In the genomic region with DNA sequence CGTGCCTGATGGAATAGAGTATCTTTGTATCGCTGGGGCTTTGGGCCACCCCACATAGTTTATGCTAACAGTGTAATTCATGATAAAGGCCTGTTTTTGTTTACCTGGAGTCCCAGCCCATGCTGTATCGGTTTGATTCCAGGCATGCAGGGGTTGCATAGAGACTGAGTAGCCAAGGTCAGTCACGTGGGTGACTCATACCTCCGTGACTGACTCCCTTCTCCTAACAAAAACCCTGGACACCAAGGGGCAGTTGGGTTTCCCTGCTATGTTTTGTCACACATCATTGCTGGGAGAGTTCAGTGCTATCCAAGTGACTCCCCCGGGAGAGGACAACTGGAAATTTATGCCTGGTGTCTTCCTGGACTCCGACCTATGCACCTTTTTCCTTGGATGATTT, we compare ENCODE assay signal across 16 cellular contexts. TPM values are rescaled to one million over a fixed set of nuclear protein-coding genes. Genes with fewer than 3 reads are reported as not detected.
DNase-seq lines count a peak whose midpoint lies in the region; ATAC-seq, FAIRE-seq and TF ChIP-seq lines count a peak whose summit lies in the region.
"Had no signal": no experiment of that assay in that cellular context is flagged by ENCODE, and none has a peak within 500 bp of the region (broad histone marks: within the 10 kb centered on the region; RNA-seq: fewer than 3 reads in every experiment).

No MANE protein-coding gene starts in this region.

- peak overlapping the region; percentile 33 for H3K4me3 Mint-ChIP-seq in nephron progenitor cell
- no peak overlapping the region for H3K4me3 Mint-ChIP-seq in T-cell
- H3K4me3 Mint-ChIP-seq: CD4-positive, CD25-positive, alpha-beta regulatory T cell; H9; IgD-negative memory B cell had no signal

- H3K79me2 ChIP-seq in HepG2 (ENCODE audit: insufficient read depth, low read length) = no peaks in the 10 kb centered on the region

- CTCF ChIA-PET in HepG2 (lab: Yijun Ruan, JAX; ENCODE audit: low intra/inter-chr PET ratio, low total read pairs) (no interaction called here), T-cell (lab: Charles Lee) (no interaction called here), A673 (lab: Charles Lee) (no interaction called here)

- intact Hi-C loops in HepG2 (cut with micrococcal nuclease; ENCODE audit: unreplicated experiment) (no loop called here), right lobe of liver (cut with DNase I) (no loop called here), A673 (cut with micrococcal nuclease; ENCODE audit: unreplicated experiment) (no loop called here)

- H3K9me3 ChIP-seq in HepG2 (ENCODE audit: low read length) (no peaks in the 10 kb centered on the region), right lobe of liver (no peaks in the 10 kb centered on the region), A673 (ENCODE audit: low read depth, low read length, poor library complexity, severe bottlenecking) (no peaks in the 10 kb centered on the region)

- H3K27ac ChIP-seq in HepG2 (ENCODE audit: extremely low read length, insufficient read depth, low read length) (no peak overlapping the region), right lobe of liver (no peak overlapping the region), A673 (ENCODE audit: low read depth, low read length, poor library complexity, severe bottlenecking) (no peak overlapping the region)

- 48% methylated on average over 3 of the region's 7 CpGs for WGBS in HepG2 (ENCODE audit: low lambda C conversion rate)
- 79% methylated on average over 5 of the region's 7 CpGs for WGBS in right lobe of liver (ENCODE audit: insufficient coverage, low coverage, low lambda C conversion rate, missing lambda C conversion rate)

- H3K9me3 Mint-ChIP-seq in nephron progenitor cell = peaks cover 17% of the 10 kb centered on the region
- no peaks in the 10 kb centered on the region for H3K9me3 Mint-ChIP-seq in T-cell
- H3K9me3 Mint-ChIP-seq: CD4-positive, CD25-positive, alpha-beta regulatory T cell; H9; IgD-negative memory B cell had no signal

- peaks cover 85% of the 10 kb centered on the region for H3K4me1 Mint-ChIP-seq in nephron progenitor cell
- H3K4me1 Mint-ChIP-seq in T-cell = no peaks in the 10 kb centered on the region
- H3K4me1 Mint-ChIP-seq: CD4-positive, CD25-positive, alpha-beta regulatory T cell; IgD-negative memory B cell had no signal

- ATAC-seq in HepG2 (peak; percentile 79), right lobe of liver (no peak), HG03378 (IDR thresholded peaks at IDR 0.05; ENCODE audit: unreplicated experiment) (no peak), T-cell (replicated peaks in 1 of 4) (no peak)
- ATAC-seq: PC-3 had no signal

- peaks cover 0 to 3% of the 10 kb centered on the region in 2 experiments; a peak in 1 of 5 replicates for H3K27me3 ChIP-seq in HepG2 (ENCODE audit: control insufficient read depth in 1 of 2, insufficient read depth in 2 of 2, low read length in 2 of 2)
- no peaks in the 10 kb centered on the region for H3K27me3 ChIP-seq in right lobe of liver
- peaks cover 25% of the 10 kb centered on the region for H3K27me3 ChIP-seq in A673 (replicated peaks; ENCODE audit: insufficient read depth, low read depth, low read length, poor library complexity)

- BruUV-seq in HepG2 (replicated peaks; lab: Mats Ljungman, UMichigan) = no TSS peak
- BruUV-seq in A673 (replicated peaks; lab: Mats Ljungman, UMichigan) = no TSS peak

- TF ChIP-seq EP300 in HepG2 (IDR thresholded peaks at IDR 0.05; ENCODE audit: low read depth in 2 of 2, low read length in 2 of 2) (no peak), HepG2 (CRISPR knock-in tag; IDR thresholded peaks at IDR 0.05; ENCODE audit: borderline replicate concordance) (no peak)

- in situ Hi-C loops in HepG2 (cut with HindIII; ENCODE audit: extremely low pct_ligation_motif_present, low pct_unique_long_range_greater_than_20kb) = no loop called here

- no peak overlapping the region for H3K9ac ChIP-seq in HepG2 (ENCODE audit: insufficient read depth, low read depth, low read length)

- peaks cover 31% of the 10 kb centered on the region for H3K36me3 Mint-ChIP-seq in nephron progenitor cell (ENCODE audit: low read depth)
- H3K36me3 Mint-ChIP-seq in T-cell = no peaks in the 10 kb centered on the region
- H3K36me3 Mint-ChIP-seq: IgD-negative memory B cell had no signal

- FAIRE-seq in HepG2 (lab: Jason Lieb, UNC) = no peak
- FAIRE-seq: D721Med had no signal

- no peak for TF ChIP-seq CTCF in HepG2 (CRISPR knock-in tag; IDR thresholded peaks at IDR 0.05)
- no peak for TF ChIP-seq CTCF in right lobe of liver (IDR thresholded peaks at IDR 0.05)
- TF ChIP-seq CTCF in nephron progenitor cell (IDR thresholded peaks at IDR 0.05) = no peak
- TF ChIP-seq CTCF in A673 (conservative IDR thresholded peaks at IDR 0.05; ENCODE audit: low read depth, low read length) = no peak

- no peak overlapping the region for H2AFZ ChIP-seq in HepG2 (ENCODE audit: low read length)

- no peak for TF ChIP-seq POLR2A in HepG2 (IDR thresholded peaks at IDR 0.05; ENCODE audit: insufficient read depth in 1 of 2, low read depth in 2 of 2, low read length in 2 of 2)
- no peak for TF ChIP-seq POLR2A in right lobe of liver (IDR thresholded peaks at IDR 0.05)

- DNase-seq in HepG2 (ENCODE audit: low spot score) = peak; percentile 21
- no peak for DNase-seq in right lobe of liver
- DNase-seq in astrocyte of the hippocampus (ENCODE audit: low read depth, low spot score) = peak; percentile 30
- DNase-seq in nephron progenitor cell = no peak
- no peak for DNase-seq in T-cell
- no peak for DNase-seq in GM19240 (ENCODE audit: insufficient read length, low spot score)
- DNase-seq in A673 (ENCODE audit: low spot score) = no peak
- DNase-seq: CD4-positive, CD25-positive, alpha-beta regulatory T cell; H9; NCI-H1092 treated with DMSO at 0.1 percent for 48 hours; NCI-H1694 treated with DMSO at 0.1 percent for 48 hours; NCI-H69; PC-3 had no signal

- POLR2A ChIA-PET in HepG2 (lab: Yijun Ruan, JAX) = no interaction called here
- POLR2A ChIA-PET in T-cell (lab: Charles Lee) = no interaction called here
- POLR2A ChIA-PET in A673 (lab: Charles Lee; ENCODE audit: low non-redundant PET) = no interaction called here

- peak overlapping the region; percentile 77 for H3K27ac Mint-ChIP-seq in nephron progenitor cell
- no peak overlapping the region for H3K27ac Mint-ChIP-seq in T-cell
- H3K27ac Mint-ChIP-seq: H9, IgD-negative memory B cell had no signal

- 0 out of 2 replicates have a peak overlapping the region, but pooled peaks have one; percentile 6 for H3K4me2 ChIP-seq in HepG2 (ENCODE audit: low read depth, low read length)

- H3K4me1 ChIP-seq in HepG2 (ENCODE audit: insufficient read depth, low read length) (peaks cover 11% of the 10 kb centered on the region), right lobe of liver (no peaks in the 10 kb centered on the region), A673 (ENCODE audit: insufficient read depth, low read length, poor library complexity, severe bottlenecking) (no peaks in the 10 kb centered on the region)

- H3K36me3 ChIP-seq in HepG2 (replicated peaks in 1 of 2; ENCODE audit: control insufficient read depth in 1 of 2, insufficient read depth in 2 of 2, low read length in 2 of 2) = no peaks in the 10 kb centered on the region
- no peaks in the 10 kb centered on the region for H3K36me3 ChIP-seq in right lobe of liver
- H3K36me3 ChIP-seq in A673 (ENCODE audit: insufficient read depth, low read length, poor library complexity, severe bottlenecking) = no peaks in the 10 kb centered on the region

- H3K4me3 ChIP-seq in HepG2 (replicated peaks in 1 of 3; ENCODE audit: insufficient read depth in 1 of 3, low read depth in 2 of 3, low read length in 3 of 3) (no peak overlapping the region), right lobe of liver (no peak overlapping the region), A673 (ENCODE audit: low read depth, low read length, poor library complexity, severe bottlenecking) (no peak overlapping the region)

- H3K27me3 Mint-ChIP-seq in nephron progenitor cell (ENCODE audit: low read depth, poor library complexity) (peaks cover 9% of the 10 kb centered on the region), T-cell (peaks cover 0 to 5% of the 10 kb centered on the region in 2 donors)

- TF ChIP-seq RAD21 in HepG2 (CRISPR knock-in tag; IDR thresholded peaks at IDR 0.05) = no peak

- H4K20me1 ChIP-seq in HepG2 (ENCODE audit: insufficient read depth, low read length) = no peaks in the 10 kb centered on the region

TF ChIP-seq in HepG2, 621 proteins besides CTCF, POLR2A, EP300 and RAD21 (continues in another document):
- peak; percentile 78 for TF ChIP-seq FOSL2 (CRISPR knock-in tag; IDR thresholded peaks at IDR 0.05)
- no peak for TF ChIP-seq NBN (conservative IDR thresholded peaks at IDR 0.05)
- TF ChIP-seq JUND (CRISPR knock-in tag; IDR thresholded peaks at IDR 0.05) = 0 out of 2 replicates have a peak, but pooled peaks have one; percentile 25

RNA-seq across cellular contexts. Expression of a gene that starts 57.2 kb away (rescaled TPM):
- total RNA-seq in HepG2 (2016; rRNA removed; fragmentation: Illumina TruSeq; extraction: Trizol) (1.2 and 1.6 TPM in 2 replicates), right lobe of liver (1 to 10 TPM; 1.8 to 5.2 (median 3.1) TPM), T-cell (1 to 10 TPM; 1.4 to 4.4 (median 2.8) TPM), A673 (2021) (0.69 and 0.81 TPM in 2 replicates)
- total RNA-seq in HepG2 (2016; cell fraction: cytosol; rRNA removed; fragmentation: Illumina TruSeq; extraction: Trizol; ENCODE audit: low read depth) = 0.30 and 0.35 TPM in 2 replicates
- total RNA-seq in HepG2 (2016; cell fraction: insoluble cytoplasmic fraction; rRNA removed; fragmentation: Illumina TruSeq; extraction: Trizol) = 0.97 and 1.3 TPM in 2 replicates
- 0.48 and 0.90 TPM in 2 replicates for total RNA-seq in HepG2 (2016; cell fraction: membrane; rRNA removed; fragmentation: Illumina TruSeq; extraction: Trizol)
- 2.3 and 3.4 TPM in 2 replicates for total RNA-seq in HepG2 (2016; cell fraction: nucleus; rRNA removed; fragmentation: Illumina TruSeq; extraction: Trizol)
- polyA plus RNA-seq in HepG2 (2011; rRNA removed) = 0.97 and 1.4 TPM in 2 replicates
- 0.67 and 1.4 TPM in 2 replicates for polyA plus RNA-seq in HepG2 (2011; cell fraction: cytosol; rRNA removed)
- polyA plus RNA-seq in HepG2 (2011; cell fraction: nucleus; rRNA removed) = 2.5 and 4.1 TPM in 2 replicates
- 1.3 and 2.1 TPM in 2 replicates for polyA plus RNA-seq in HepG2 (2012)
- polyA plus RNA-seq in HepG2 (2016; cell fraction: cytosol; fragmentation: Illumina TruSeq; extraction: Trizol; ENCODE audit: low read depth) = 0.36 and 0.60 TPM in 2 replicates
- polyA plus RNA-seq in HepG2 (2016; cell fraction: insoluble cytoplasmic fraction; fragmentation: Illumina TruSeq; extraction: Trizol; ENCODE audit: low read depth) = 0.54 and 1.4 TPM in 2 replicates
- 0.17 and 0.35 TPM in 2 replicates for polyA plus RNA-seq in HepG2 (2016; cell fraction: membrane; fragmentation: Illumina TruSeq; extraction: Trizol; ENCODE audit: low read depth)
- polyA plus RNA-seq in HepG2 (2016; cell fraction: nucleus; fragmentation: Illumina TruSeq; extraction: Trizol; ENCODE audit: insufficient read depth, low read depth) = 1.7 and 2.7 TPM in 2 replicates
- 0.19 and 1.8 TPM in 2 replicates for polyA minus RNA-seq in HepG2 (2011; rRNA and poly(A)+ RNA removed; ENCODE audit: low replicate concordance)
- polyA minus RNA-seq in HepG2 (2011; cell fraction: cytosol; rRNA and poly(A)+ RNA removed) = 0.79 and 0.89 TPM in 2 replicates
- 9.7 and 10.2 TPM in 2 replicates for polyA minus RNA-seq in HepG2 (2011; cell fraction: nucleus; rRNA and poly(A)+ RNA removed)

Comparison
In these comparisons a context has a peak if more than half of its experiments do, and no peak if none do; other contexts are left out.
1. DNase-seq: peak in HepG2 (single experiment) and astrocyte of the hippocampus (single experiment); none in right lobe of liver (0 of 3), nephron progenitor cell (single experiment), T-cell (0 of 34), GM19240 (single experiment) and A673 (single experiment).